Comparison of ENCODE assay signal across 1 cellular context in genomic region chr21:36783612-36784383, GRCh38.
TF ChIP-seq lines count a peak whose summit lies in the region.

No MANE protein-coding gene starts in this region.

TF ChIP-seq in H1, 55 proteins besides CTCF, POLR2A, EP300 and RAD21 (continued from another document):
- TF ChIP-seq KDM5A (IDR thresholded peaks at IDR 0.05; ENCODE audit: low read length) (no peak), CHD2 (IDR thresholded peaks at IDR 0.05; ENCODE audit: low read length) (no peak), TCF12 (IDR thresholded peaks at IDR 0.05; ENCODE audit: low read depth, low read length) (no peak), CREB1 (IDR thresholded peaks at IDR 0.05) (no peak), ATF2 (IDR thresholded peaks at IDR 0.05; ENCODE audit: low read length) (no peak), BRCA1 (IDR thresholded peaks at IDR 0.05; ENCODE audit: low read depth, low read length) (no peak), CHD7 (IDR thresholded peaks at IDR 0.05; ENCODE audit: insufficient replicate concordance, low read length) (no peak), FOSL1 (IDR thresholded peaks at IDR 0.05; ENCODE audit: insufficient read depth, low read depth, low read length) (no peak), SIN3A (conservative IDR thresholded peaks at IDR 0.05 in 1 of 2, IDR thresholded peaks at IDR 0.05 in 1 of 2; ENCODE audit: low read depth in 1 of 2, low read length in 2 of 2) (no peak), E2F6 (IDR thresholded peaks at IDR 0.05) (no peak), NANOG (IDR thresholded peaks at IDR 0.05; ENCODE audit: insufficient read depth, low read depth, low read length, poor library complexity, severe bottlenecking) (no peak), HDAC2 (IDR thresholded peaks at IDR 0.05; ENCODE audit: borderline replicate concordance in 1 of 2, low read depth in 2 of 2, low read length in 2 of 2) (no peak), NRF1 (IDR thresholded peaks at IDR 0.05; ENCODE audit: low read depth, low read length) (no peak), TBP (IDR thresholded peaks at IDR 0.05; ENCODE audit: low read depth, low read length) (no peak), YY1 (IDR thresholded peaks at IDR 0.05; ENCODE audit: low read depth, low read length) (no peak)
